In genomic region chr20:50358166-50358565, GRCh38 we compare ENCODE assay signal across 19 cellular contexts.
A peak's percentile ranks its signal among the peaks of the same experiment; 100 is the strongest.
DNase-seq lines count a peak whose midpoint lies in the region; ATAC-seq lines count a peak whose summit lies in the region.
"Had no signal": no experiment of that assay in that cellular context is flagged by ENCODE, and none has a peak within 500 bp of the region (broad histone marks: within the 10 kb centered on the region; RNA-seq: fewer than 3 reads in every experiment).

No MANE protein-coding gene starts in this region.

- peak overlapping the region; percentile 85 for H3K14ac ChIP-seq in neuronal stem cell (ENCODE audit: low read length)

- H3K4me1 Mint-ChIP-seq in activated naive CD4-positive, alpha-beta T cell treated with anti-CD3 and anti-CD28 coated beads for 36 hours (ENCODE audit: low read depth), result no peaks in the 10 kb centered on the region
- peaks cover 12% of the 10 kb centered on the region for H3K4me1 Mint-ChIP-seq in stimulated activated naive CD8-positive, alpha-beta T cell treated with anti-CD3 and anti-CD28 coated beads, Interleukin-15, amount 100 ng/mL, for 72 hours
- peaks cover 5% of the 10 kb centered on the region for H3K4me1 Mint-ChIP-seq in stimulated activated memory B cell treated with anti-CD40 and anti-IgM and Interleukin-4, amounts not matched to agents 10 μg/mL and 1 μg/mL and 100 μg/mL, for 72 hours
- H3K4me1 Mint-ChIP-seq: B cell; CD8-positive, alpha-beta memory T cell had no signal

- H3K23ac ChIP-seq in neuronal stem cell (ENCODE audit: low read depth, low read length, poor library complexity), result no peak overlapping the region

- no peak overlapping the region for H3K27ac ChIP-seq in neuronal stem cell (replicated peaks; ENCODE audit: low read length)
- H3K27ac ChIP-seq: 22Rv1, BLaER1 had no signal

- H3K9me3 ChIP-seq in neuronal stem cell (replicated peaks in 1 of 2; ENCODE audit: control insufficient read depth in 2 of 2, insufficient read depth in 1 of 2, low read depth in 1 of 2, low read length in 2 of 2), result no peaks in the 10 kb centered on the region
- H3K9me3 ChIP-seq: BLaER1 had no signal

- peak overlapping the region; percentile 78 for H2AK5ac ChIP-seq in neuronal stem cell (ENCODE audit: low read depth, low read length)

- H4K8ac ChIP-seq in neuronal stem cell (ENCODE audit: low read depth, low read length), result no peak overlapping the region

- no peak overlapping the region for H2BK15ac ChIP-seq in neuronal stem cell (ENCODE audit: low read length)

- H3K27me3 ChIP-seq in neuronal stem cell (ENCODE audit: control insufficient read depth in 3 of 3, insufficient read depth in 3 of 3, low read depth in 1 of 3, low read length in 3 of 3), result peaks cover 0 to 6% (median 0%) of the 10 kb centered on the region in 3 experiments
- H3K27me3 ChIP-seq: BLaER1 had no signal

- H2AFZ ChIP-seq in neuronal stem cell (ENCODE audit: low read length), result no peak overlapping the region
- H2AFZ ChIP-seq: GM23338 had no signal

- no peaks in the 10 kb centered on the region for H3K79me1 ChIP-seq in neuronal stem cell (ENCODE audit: low read depth, low read length)

- CTCF ChIA-PET in activated naive CD4-positive, alpha-beta T cell treated with anti-CD3 and anti-CD28 coated beads for 36 hours (lab: Charles Lee), result interaction anchor here (0.7 kb wide), 1 partner anchor 20 kb away, joined by 3 read pairs; no protein-coding TSS in a partner anchor

- no peak for ATAC-seq in activated naive CD4-positive, alpha-beta T cell treated with anti-CD3 and anti-CD28 coated beads, Interleukin-2, amount 50 U/mL, for 72 hours
- peak; percentile 11 for ATAC-seq in stimulated activated naive CD8-positive, alpha-beta T cell treated with anti-CD3 and anti-CD28 coated beads, Interleukin-15, amount 100 ng/mL, for 72 hours
- no peak for ATAC-seq in stimulated activated naive CD8-positive, alpha-beta T cell treated with anti-CD3 and anti-CD28 coated beads, Interleukin-15, Interleukin-2, amounts not matched to agents 100 U/mL and 50 U/mL, for 24 hours
- ATAC-seq in stimulated activated memory B cell treated with anti-CD40 and anti-IgM and Interleukin-4, amounts not matched to agents 10 μg/mL and 1 μg/mL and 100 μg/mL, for 72 hours, result no peak
- ATAC-seq: GM23338 had no signal

- no peak overlapping the region for H3K4ac ChIP-seq in neuronal stem cell (ENCODE audit: low read length)

- H3K36me3 Mint-ChIP-seq in activated naive CD4-positive, alpha-beta T cell treated with anti-CD3 and anti-CD28 coated beads, Interleukin-2, amount 50 U/mL, for 72 hours, result no peaks in the 10 kb centered on the region
- H3K36me3 Mint-ChIP-seq in activated naive CD4-positive, alpha-beta T cell treated with anti-CD3 and anti-CD28 coated beads for 36 hours (ENCODE audit: low read depth), result no peaks in the 10 kb centered on the region
- H3K36me3 Mint-ChIP-seq in stimulated activated memory B cell treated with anti-CD40 and anti-IgM and Interleukin-4, amounts not matched to agents 10 μg/mL and 1 μg/mL and 100 μg/mL, for 72 hours, result no peaks in the 10 kb centered on the region
- H3K36me3 Mint-ChIP-seq: CD14-positive monocyte; CD8-positive, alpha-beta memory T cell had no signal

- no peaks in the 10 kb centered on the region for H3K27me3 Mint-ChIP-seq in activated naive CD4-positive, alpha-beta T cell treated with anti-CD3 and anti-CD28 coated beads for 36 hours (ENCODE audit: low read depth)
- peaks cover 1% of the 10 kb centered on the region for H3K27me3 Mint-ChIP-seq in stimulated activated naive CD8-positive, alpha-beta T cell treated with anti-CD3 and anti-CD28 coated beads, Interleukin-15, amount 100 ng/mL, for 72 hours
- peaks cover 46% of the 10 kb centered on the region for H3K27me3 Mint-ChIP-seq in stimulated activated memory B cell treated with anti-CD40 and anti-IgM and Interleukin-4, amounts not matched to agents 10 μg/mL and 1 μg/mL and 100 μg/mL, for 72 hours
- H3K27me3 Mint-ChIP-seq: CD4-positive, alpha-beta T cell; CD8-positive, alpha-beta memory T cell had no signal

- no peaks in the 10 kb centered on the region for H3K4me1 ChIP-seq in neuronal stem cell (ENCODE audit: control insufficient read depth in 2 of 2, insufficient read depth in 1 of 2, low read depth in 1 of 2, low read length in 2 of 2)

- H2BK120ac ChIP-seq in neuronal stem cell (ENCODE audit: low read depth, low read length), result no peak overlapping the region

- intact Hi-C loops in activated naive CD4-positive, alpha-beta T cell treated with anti-CD3 and anti-CD28 coated beads for 36 hours (cut with micrococcal nuclease), result no loop called here

- no peak overlapping the region for H2BK5ac ChIP-seq in neuronal stem cell (ENCODE audit: low read length)

- no peak overlapping the region for H3K9ac ChIP-seq in neuronal stem cell (ENCODE audit: low read depth, low read length, poor library complexity)
- H3K9ac ChIP-seq: BLaER1 had no signal

- no peak overlapping the region for H2BK12ac ChIP-seq in neuronal stem cell (ENCODE audit: low read length)

- no peaks in the 10 kb centered on the region for H3K36me3 ChIP-seq in neuronal stem cell (replicated peaks in 1 of 2; ENCODE audit: control insufficient read depth in 2 of 2, insufficient read depth in 2 of 2, low read length in 2 of 2)
- H3K36me3 ChIP-seq: BLaER1 had no signal

- no peak overlapping the region for H3K4me3 ChIP-seq in neuronal stem cell (ENCODE audit: low read length in 2 of 2)
- H3K4me3 ChIP-seq: BLaER1, GM23338 had no signal

- DNase-seq in activated naive CD4-positive, alpha-beta T cell treated with anti-CD3 and anti-CD28 coated beads, Interleukin-2, amount 50 U/mL, for 72 hours (ENCODE audit: low spot score in 2 of 2), result no peak
- DNase-seq in activated naive CD4-positive, alpha-beta T cell treated with anti-CD3 and anti-CD28 coated beads for 36 hours, result no peak
- no peak for DNase-seq in stimulated activated naive CD8-positive, alpha-beta T cell treated with anti-CD3 and anti-CD28 coated beads, Interleukin-15, amount 100 ng/mL, for 72 hours
- no peak for DNase-seq in stimulated activated naive CD8-positive, alpha-beta T cell treated with anti-CD3 and anti-CD28 coated beads, Interleukin-15, Interleukin-2, amounts not matched to agents 100 U/mL and 50 U/mL, for 24 hours
- DNase-seq in neuronal stem cell (ENCODE audit: low spot score) (no peak), NCI-H510A (lab: John Stamatoyannopoulos, UW) (no peak)
- DNase-seq: CD4-positive, alpha-beta T cell; CD8-positive, alpha-beta memory T cell; DMS 273 treated with DMSO at 0.1 percent for 48 hours; DMS79; GF-D8; H9; HFFc6 had no signal

- no peak overlapping the region for H3K4me2 ChIP-seq in neuronal stem cell (ENCODE audit: insufficient read depth, low read length, poor library complexity, severe bottlenecking)
- H3K4me2 ChIP-seq: GM23338 had no signal

- no peak overlapping the region for H4K91ac ChIP-seq in neuronal stem cell (ENCODE audit: low read depth, low read length, poor library complexity)

- H3K27ac Mint-ChIP-seq in activated naive CD4-positive, alpha-beta T cell treated with anti-CD3 and anti-CD28 coated beads, Interleukin-2, amount 50 U/mL, for 72 hours, result peak overlapping the region; percentile 9 to 60
- no peak overlapping the region for H3K27ac Mint-ChIP-seq in activated naive CD4-positive, alpha-beta T cell treated with anti-CD3 and anti-CD28 coated beads for 36 hours
- H3K27ac Mint-ChIP-seq in stimulated activated naive CD8-positive, alpha-beta T cell treated with anti-CD3 and anti-CD28 coated beads, Interleukin-15, amount 100 ng/mL, for 72 hours, result no peak overlapping the region
- H3K27ac Mint-ChIP-seq in stimulated activated memory B cell treated with anti-CD40 and anti-IgM and Interleukin-4, amounts not matched to agents 10 μg/mL and 1 μg/mL and 100 μg/mL, for 72 hours, result no peak overlapping the region
- H3K27ac Mint-ChIP-seq: B cell; CD4-positive, alpha-beta T cell; GM23338; HFFc6 had no signal

- no peaks in the 10 kb centered on the region for H3K9me3 Mint-ChIP-seq in activated naive CD4-positive, alpha-beta T cell treated with anti-CD3 and anti-CD28 coated beads, Interleukin-2, amount 50 U/mL, for 72 hours
- H3K9me3 Mint-ChIP-seq in activated naive CD4-positive, alpha-beta T cell treated with anti-CD3 and anti-CD28 coated beads for 36 hours, result no peaks in the 10 kb centered on the region
- no peaks in the 10 kb centered on the region for H3K9me3 Mint-ChIP-seq in stimulated activated naive CD8-positive, alpha-beta T cell treated with anti-CD3 and anti-CD28 coated beads, Interleukin-15, amount 100 ng/mL, for 72 hours
- H3K9me3 Mint-ChIP-seq in stimulated activated memory B cell treated with anti-CD40 and anti-IgM and Interleukin-4, amounts not matched to agents 10 μg/mL and 1 μg/mL and 100 μg/mL, for 72 hours, result no peaks in the 10 kb centered on the region
- H3K9me3 Mint-ChIP-seq: CD14-positive monocyte; CD4-positive, alpha-beta T cell; CD8-positive, alpha-beta memory T cell; GM23338; H9; HFFc6 had no signal

- no peak overlapping the region for H3K4me3 Mint-ChIP-seq in activated naive CD4-positive, alpha-beta T cell treated with anti-CD3 and anti-CD28 coated beads for 36 hours
- H3K4me3 Mint-ChIP-seq in stimulated activated naive CD8-positive, alpha-beta T cell treated with anti-CD3 and anti-CD28 coated beads, Interleukin-15, amount 100 ng/mL, for 72 hours, result no peak overlapping the region
- no peak overlapping the region for H3K4me3 Mint-ChIP-seq in stimulated activated memory B cell treated with anti-CD40 and anti-IgM and Interleukin-4, amounts not matched to agents 10 μg/mL and 1 μg/mL and 100 μg/mL, for 72 hours
- H3K4me3 Mint-ChIP-seq: B cell; CD14-positive monocyte; CD4-positive, alpha-beta T cell; CD8-positive, alpha-beta memory T cell; GM23338; H9; HFFc6 had no signal

- H3K18ac ChIP-seq in neuronal stem cell (ENCODE audit: low read length), result peak overlapping the region; percentile 35

- WGBS in neuronal stem cell (ENCODE audit: extremely low coverage in 2 of 2, insufficient read length in 2 of 2, insufficient replicate concordance in 1 of 2), 2 donors, result no CpG with 5 or more reads among the region's 5 CpGs

Comparison
In these comparisons a context has a peak if more than half of its experiments do, and no peak if none do; other contexts are left out.
1. H3K27ac Mint-ChIP-seq: peak in activated naive CD4-positive, alpha-beta T cell treated with anti-CD3 and anti-CD28 coated beads, Interleukin-2, amount 50 U/mL, for 72 hours (2 of 2); none in activated naive CD4-positive, alpha-beta T cell treated with anti-CD3 and anti-CD28 coated beads for 36 hours (single experiment), stimulated activated naive CD8-positive, alpha-beta T cell treated with anti-CD3 and anti-CD28 coated beads, Interleukin-15, amount 100 ng/mL, for 72 hours (0 of 2) and stimulated activated memory B cell treated with anti-CD40 and anti-IgM and Interleukin-4, amounts not matched to agents 10 μg/mL and 1 μg/mL and 100 μg/mL, for 72 hours (single experiment).